In the genomic region with DNA sequence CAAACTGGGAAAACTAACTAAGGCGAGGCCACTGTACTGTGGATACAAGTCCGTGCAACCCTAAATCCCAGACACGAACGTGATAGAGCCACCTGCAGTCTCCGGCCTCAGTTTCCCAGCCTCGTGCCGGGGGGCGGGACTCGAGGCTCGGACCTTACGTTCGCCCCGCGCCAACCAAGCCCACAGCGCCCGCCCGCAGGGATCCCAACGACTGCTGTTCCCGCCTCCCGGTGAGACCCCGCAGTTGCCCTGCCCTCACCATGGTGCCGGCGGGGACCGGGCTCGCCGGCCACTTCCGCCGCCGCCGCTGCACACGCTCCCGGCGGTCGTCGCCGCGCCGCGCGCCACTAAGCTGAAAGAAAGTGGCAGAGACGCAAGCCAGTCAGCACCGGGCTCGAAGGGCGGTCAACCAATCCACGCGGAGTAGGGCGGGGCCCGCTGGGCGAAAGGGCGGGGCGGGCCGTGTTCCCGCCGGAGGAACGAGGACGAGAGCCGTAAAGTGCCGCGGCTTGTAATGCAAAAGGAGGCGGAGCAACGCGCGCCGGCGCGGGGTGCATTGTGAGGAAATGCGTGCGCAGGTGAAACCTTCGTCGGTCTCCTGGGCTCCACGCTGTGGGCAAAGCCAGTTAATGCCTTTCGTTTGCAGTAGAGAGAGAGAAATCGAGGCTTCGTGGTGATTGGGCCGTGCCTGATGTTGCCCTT, we compare ENCODE assay signal across 9 cellular contexts. TPM values are rescaled to one million over a fixed set of nuclear protein-coding genes. Genes with fewer than 3 reads are reported as not detected.
DNase-seq lines count a peak whose midpoint lies in the region; ATAC-seq, FAIRE-seq and TF ChIP-seq lines count a peak whose summit lies in the region.
"Had no signal": no experiment of that assay in that cellular context is flagged by ENCODE, and none has a peak within 500 bp of the region (broad histone marks: within the 10 kb centered on the region; RNA-seq: fewer than 3 reads in every experiment).

LSM4 (minus strand) TSS at position 318 of the 702 bp plus-strand sequence; CDS start at position 262, 56 bp downstream.

- peak; percentile 99 for DNase-seq in AG08396 (ENCODE audit: low spot score)
- peak; percentile 98 for DNase-seq in NCI-H2227 (lab: John Stamatoyannopoulos, UW; ENCODE audit: unreplicated experiment)
- peak; percentile 99 for DNase-seq in WERI-Rb-1
- DNase-seq in mammary epithelial cell: peak; percentile 98
- peak; percentile 99 for DNase-seq in small intestine

- H3K4me1 ChIP-seq in mammary epithelial cell (ENCODE audit: insufficient read depth, low read length) (peaks cover 16% of the 10 kb centered on the region), iPS-20b (ENCODE audit: insufficient read depth, low read length) (peaks cover 15% of the 10 kb centered on the region), small intestine (ENCODE audit: control insufficient read depth in 2 of 2, insufficient read depth in 1 of 2, low read depth in 1 of 2, low read length in 1 of 2) (peaks cover 6 to 10% of the 10 kb centered on the region in 2 donors)

- in situ Hi-C loops in mammary epithelial cell (cut with MboI; ENCODE audit: low sequenced_read_pairs in 2 of 2): loop anchor here (5.0 to 10.0 kb wide), 3 partner anchors 46 to 118 kb away; partner anchors contain the start of genes IQCN (in 1 of the 2) and RAB3A (in 1 of the 2)

- peak within 1 kb of the TSS; percentile 81 for H2AFZ ChIP-seq in mammary epithelial cell (ENCODE audit: low read depth, low read length)

- H3K27ac ChIP-seq in WERI-Rb-1 (peak within 1 kb of the TSS; percentile 94), mammary epithelial cell (ENCODE audit: insufficient read depth, low read depth, low read length) (peak within 1 kb of the TSS; percentile 82), iPS-20b (ENCODE audit: low read length) (peak within 1 kb of the TSS; percentile 96), small intestine (ENCODE audit: low read depth in 1 of 2, low read length in 1 of 2) (peak within 1 kb of the TSS; percentile 95 to 98)

- ATAC-seq in GM18907 (IDR thresholded peaks at IDR 0.05; ENCODE audit: unreplicated experiment) (peak; percentile 85), HG03159 (IDR thresholded peaks at IDR 0.05; ENCODE audit: unreplicated experiment) (peak; percentile 84)

- peak within 1 kb of the TSS; percentile 91 for H3K4me2 ChIP-seq in mammary epithelial cell (ENCODE audit: insufficient read depth, low read depth, low read length)

- H3K4me3 ChIP-seq in WERI-Rb-1 (ENCODE audit: low read depth, low read length) (peak within 1 kb of the TSS; percentile 97), mammary epithelial cell (replicated peaks in 1 of 3; ENCODE audit: insufficient read depth in 1 of 3, low read depth in 2 of 3, low read length in 3 of 3) (peak within 1 kb of the TSS; percentile 73 to 95 (median 82)), iPS-20b (ENCODE audit: low read length) (peak within 1 kb of the TSS; percentile 85), small intestine (ENCODE audit: low read depth in 1 of 2, low read length in 2 of 2) (peak within 1 kb of the TSS; percentile 64 to 91)

- no peaks in the 10 kb centered on the region for H4K20me1 ChIP-seq in mammary epithelial cell (ENCODE audit: insufficient read depth, low read length)

- TF ChIP-seq CTCF in WERI-Rb-1 (IDR thresholded peaks at IDR 0.05; ENCODE audit: low read depth, low read length) (peak; percentile 64), mammary epithelial cell (conservative IDR thresholded peaks at IDR 0.05 in 1 of 2, IDR thresholded peaks at IDR 0.05 in 1 of 2; ENCODE audit: extremely low read depth in 1 of 2, insufficient read depth in 1 of 2, low read depth in 1 of 2, low read length in 2 of 2) (peak; percentile 15 to 61)

- H3K9ac ChIP-seq in mammary epithelial cell (ENCODE audit: insufficient read depth, low read length): peak within 1 kb of the TSS; percentile 90
- H3K9ac ChIP-seq in iPS-20b (ENCODE audit: low read depth, low read length): peak within 1 kb of the TSS; percentile 94

- H3K36me3 ChIP-seq in WERI-Rb-1 (peaks cover 13% of the 10 kb centered on the region), mammary epithelial cell (ENCODE audit: insufficient read depth, low read length) (peaks cover 4% of the 10 kb centered on the region), iPS-20b (ENCODE audit: insufficient read depth, low read depth, low read length) (no peaks in the 10 kb centered on the region), small intestine (ENCODE audit: control insufficient read depth in 2 of 2, insufficient read depth in 2 of 2, low read length in 2 of 2) (no peaks in the 10 kb centered on the region)

- no TSS peak for BruUV-seq in mammary epithelial cell (replicated peaks; lab: Mats Ljungman, UMichigan)

- no peak for FAIRE-seq in small intestine (lab: Jason Lieb, UNC)
- FAIRE-seq: islet of Langerhans had no signal

- WGBS in mammary epithelial cell (ENCODE audit: low coverage, missing lambda C conversion rate): 2% methylated on average over 29 of the region's 75 CpGs
- WGBS in small intestine, 3 donors: 0 to 1% (median 1%) methylated on average over 71 to 75 of the region's 75 CpGs

- intact Hi-C loops in mammary epithelial cell (cut with micrococcal nuclease): loop anchor here (1.0 to 2.0 kb wide), 5 partner anchors 18 to 210 kb away; partner anchors contain the start of genes MPV17L2 and RAB3A

- H3K9me3 ChIP-seq in WERI-Rb-1 (ENCODE audit: severe bottlenecking) (no peaks in the 10 kb centered on the region), mammary epithelial cell (replicated peaks; ENCODE audit: insufficient read depth, low read length) (no peaks in the 10 kb centered on the region), iPS-20b (ENCODE audit: insufficient read depth, low read depth, low read length) (no peaks in the 10 kb centered on the region), small intestine (ENCODE audit: control insufficient read depth, low read depth) (no peaks in the 10 kb centered on the region)

- H3K79me2 ChIP-seq in mammary epithelial cell (ENCODE audit: insufficient read depth, low read length): peaks cover 45% of the 10 kb centered on the region

- dilution Hi-C loops in mammary epithelial cell (cut with HindIII; ENCODE audit: low sequenced_read_pairs): no loop called here

- CTCF ChIA-PET in mammary epithelial cell (lab: Charles Lee; ENCODE audit: low non-redundant PET): interaction anchor here (0.6 to 1.5 kb wide), 3 partner anchors 43 to 1011 kb away, joined by 4 to 23 read pairs (median 11); a partner anchor contains a TSS

- H3K27me3 ChIP-seq in WERI-Rb-1 (ENCODE audit: insufficient read depth, low read depth, severe bottlenecking) (no peaks in the 10 kb centered on the region), mammary epithelial cell (ENCODE audit: insufficient read depth, low read length) (no peaks in the 10 kb centered on the region), iPS-20b (ENCODE audit: insufficient read depth, low read length) (no peaks in the 10 kb centered on the region), small intestine (ENCODE audit: control insufficient read depth in 2 of 2, insufficient read depth in 2 of 2, low read length in 2 of 2) (no peaks in the 10 kb centered on the region)

RNA-seq across cellular contexts. Expression of gene LSM4, which starts in this region (rescaled TPM):
- 100 to 1,000 TPM; 127 to 182 TPM for total RNA-seq in mammary epithelial cell
- polyA plus RNA-seq in mammary epithelial cell (215 TPM), small intestine (100 to 1,000 TPM; 166 to 269 (median 206) TPM)
- 63.3 TPM for polyA minus RNA-seq in mammary epithelial cell

Comparison
In these comparisons a context has a peak if more than half of its experiments do, and no peak if none do; other contexts are left out.
1. Peak in every context shown above with its lines: DNase-seq, ATAC-seq, H3K4me3 ChIP-seq and H3K27ac ChIP-seq.